Comparison of ENCODE assay signal across 1 cellular context in the genomic region with DNA sequence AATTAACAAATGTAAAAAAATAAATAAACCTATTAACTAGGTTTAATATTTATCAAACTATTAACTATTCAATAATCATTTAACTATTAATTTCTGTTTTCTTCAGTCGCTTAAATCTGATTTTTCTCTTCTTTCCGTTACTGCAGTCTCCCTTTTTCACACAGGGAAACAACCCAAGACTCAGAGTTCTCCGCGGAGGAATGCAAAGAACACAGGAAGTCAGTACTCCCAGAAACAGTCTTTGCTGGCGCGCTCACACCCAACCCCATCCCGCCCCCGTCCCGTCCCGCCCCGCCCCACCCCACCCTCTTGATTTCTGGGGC.
TF ChIP-seq lines count a peak whose summit lies in the region.

No MANE protein-coding gene starts in this region.

TF ChIP-seq in GM12878, 131 proteins besides CTCF, POLR2A, EP300 and RAD21:
- TF ChIP-seq EGR1 (IDR thresholded peaks at IDR 0.05; ENCODE audit: borderline replicate concordance in 1 of 2, low read depth in 2 of 2, low read length in 2 of 2), result peak in 1 of 2 experiments; percentile 37; a peak in 1 of 3 replicates
- TF ChIP-seq HSF1 (IDR thresholded peaks at IDR 0.05; ENCODE audit: low read depth, low read length), result no peak
- TF ChIP-seq POU2F2 (IDR thresholded peaks at IDR 0.05; ENCODE audit: borderline replicate concordance, low read depth, low read length), result peak; percentile 8; the same call in 1 of the 3 replicates
TF ChIP-seq in GM12878: peak in this region for 2.
